ENCODE assay signal across 1 cellular context in the genomic region with DNA sequence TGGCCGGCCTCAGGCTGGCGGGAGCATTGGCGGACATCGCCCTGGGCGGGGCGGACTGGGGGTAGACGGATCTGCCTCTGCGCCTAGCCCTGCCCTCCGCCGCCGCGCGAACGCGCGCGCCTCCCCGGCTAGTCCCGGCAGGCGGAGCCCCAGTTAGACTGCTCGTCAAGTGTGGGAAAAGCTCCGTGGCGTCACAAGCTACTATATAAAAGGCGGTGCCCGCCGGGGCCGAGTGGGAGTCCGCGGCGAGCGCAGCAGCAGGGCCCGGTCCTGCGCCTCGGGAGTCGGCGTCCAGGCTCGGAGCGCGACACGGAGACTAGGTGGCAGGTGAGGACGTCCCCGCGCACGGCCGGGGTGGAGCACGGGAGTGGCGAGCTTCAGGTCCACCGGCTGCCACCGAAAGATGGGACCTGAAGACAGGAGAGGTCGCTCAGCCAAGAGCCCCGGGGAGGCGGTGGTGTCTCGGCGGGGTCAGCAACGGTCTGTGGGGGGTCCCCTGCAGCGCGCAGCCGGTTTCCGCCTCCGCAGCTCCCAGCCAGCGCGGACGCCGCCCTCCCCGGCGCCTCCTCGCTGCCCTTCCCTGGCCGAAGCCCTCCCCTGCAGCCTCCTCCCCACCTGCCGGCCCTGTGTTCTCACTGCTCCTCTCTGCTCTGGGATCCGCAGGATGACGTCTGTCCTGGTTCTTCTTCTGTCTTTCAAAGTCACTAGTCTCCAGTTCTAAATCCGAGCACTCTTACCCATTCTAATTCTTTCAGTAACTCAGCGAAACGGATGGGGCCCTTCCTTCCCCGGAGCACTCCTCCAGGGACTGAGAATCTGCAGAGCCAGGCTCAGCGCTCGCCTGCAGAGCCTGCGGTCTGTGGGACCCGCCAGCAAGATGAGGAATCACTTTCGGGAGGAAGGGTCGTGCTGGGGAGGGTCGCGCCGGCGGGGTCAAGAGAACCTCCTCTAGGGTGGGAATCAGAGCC.
TF ChIP-seq lines count a peak whose summit lies in the region.

No MANE protein-coding gene starts in this region.

TF ChIP-seq in K562, 482 proteins besides CTCF, POLR2A, EP300 and RAD21 (continued from another document and continues in another):
- TF ChIP-seq, protein P1, sequence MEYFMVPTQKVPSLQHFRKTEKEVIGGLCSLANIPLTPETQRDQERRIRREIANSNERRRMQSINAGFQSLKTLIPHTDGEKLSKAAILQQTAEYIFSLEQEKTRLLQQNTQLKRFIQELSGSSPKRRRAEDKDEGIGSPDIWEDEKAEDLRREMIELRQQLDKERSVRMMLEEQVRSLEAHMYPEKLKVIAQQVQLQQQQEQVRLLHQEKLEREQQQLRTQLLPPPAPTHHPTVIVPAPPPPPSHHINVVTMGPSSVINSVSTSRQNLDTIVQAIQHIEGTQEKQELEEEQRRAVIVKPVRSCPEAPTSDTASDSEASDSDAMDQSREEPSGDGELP (CRISPR knock-in tag; IDR thresholded peaks at IDR 0.05; ENCODE audit: borderline replicate concordance): peak; percentile 82
- TF ChIP-seq DPF2 (IDR thresholded peaks at IDR 0.05) (no peak), ZNF263 (CRISPR knock-in tag; IDR thresholded peaks at IDR 0.05; ENCODE audit: borderline replicate concordance) (peak; percentile 91), RFX1 (IDR thresholded peaks at IDR 0.05) (no peak), BRF1 (IDR thresholded peaks at IDR 0.05; ENCODE audit: borderline replicate concordance, extremely low read depth, insufficient read length) (no peak), KAT7 (CRISPR knock-in tag; IDR thresholded peaks at IDR 0.05; ENCODE audit: borderline replicate concordance) (peak; percentile 96), CCNT2 (IDR thresholded peaks at IDR 0.05; ENCODE audit: borderline replicate concordance, extremely low read depth, insufficient read length, low read depth, low read length) (peak; percentile 66), POLR2AphosphoS5 (IDR thresholded peaks at IDR 0.05; ENCODE audit: control insufficient read depth, insufficient read depth, low read depth, low read length) (peak; percentile 86), ZNF583 (CRISPR knock-in tag; IDR thresholded peaks at IDR 0.05) (peak; percentile 44; the same call in 1 of the 2 replicates), NCOA2 (IDR thresholded peaks at IDR 0.05; ENCODE audit: partially characterized antibody in 2 of 2) (no peak), ADNP (tag; IDR thresholded peaks at IDR 0.05) (no peak), CTBP1 (IDR thresholded peaks at IDR 0.05; ENCODE audit: borderline replicate concordance) (peak; percentile 96), NFXL1 (CRISPR knock-in tag; IDR thresholded peaks at IDR 0.05) (no peak), ZNF79 (CRISPR knock-in tag; IDR thresholded peaks at IDR 0.05; ENCODE audit: low read depth) (no peak), CXXC5 (CRISPR knock-in tag; IDR thresholded peaks at IDR 0.05) (peak; percentile 94), RBM39 (optimal IDR thresholded peaks at IDR 0.05; ENCODE audit: low read depth, low read length) (no peak), SMARCB1 (IDR thresholded peaks at IDR 0.05; ENCODE audit: insufficient read length, low read depth) (no peak), CHD2 (IDR thresholded peaks at IDR 0.05; ENCODE audit: low read depth, low read length) (no peak), ERF (CRISPR knock-in tag; IDR thresholded peaks at IDR 0.05) (no peak), ZC3H8 (IDR thresholded peaks at IDR 0.05) (no peak), NCOA4 (IDR thresholded peaks at IDR 0.05; ENCODE audit: partially characterized antibody) (no peak), ZNF707 (CRISPR knock-in tag; conservative IDR thresholded peaks at IDR 0.05) (no peak)
- TF ChIP-seq, protein P2, sequence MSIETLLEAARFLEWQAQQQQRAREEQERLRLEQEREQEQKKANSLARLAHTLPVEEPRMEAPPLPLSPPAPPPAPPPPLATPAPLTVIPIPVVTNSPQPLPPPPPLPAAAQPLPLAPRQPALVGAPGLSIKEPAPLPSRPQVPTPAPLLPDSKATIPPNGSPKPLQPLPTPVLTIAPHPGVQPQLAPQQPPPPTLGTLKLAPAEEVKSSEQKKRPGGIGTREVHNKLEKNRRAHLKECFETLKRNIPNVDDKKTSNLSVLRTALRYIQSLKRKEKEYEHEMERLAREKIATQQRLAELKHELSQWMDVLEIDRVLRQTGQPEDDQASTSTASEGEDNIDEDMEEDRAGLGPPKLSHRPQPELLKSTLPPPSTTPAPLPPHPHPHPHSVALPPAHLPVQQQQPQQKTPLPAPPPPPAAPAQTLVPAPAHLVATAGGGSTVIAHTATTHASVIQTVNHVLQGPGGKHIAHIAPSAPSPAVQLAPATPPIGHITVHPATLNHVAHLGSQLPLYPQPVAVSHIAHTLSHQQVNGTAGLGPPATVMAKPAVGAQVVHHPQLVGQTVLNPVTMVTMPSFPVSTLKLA (conservative IDR thresholded peaks at IDR 0.05): peak; percentile 43 to 72; a peak in 2 of 4 replicates
- TF ChIP-seq, protein P3, sequence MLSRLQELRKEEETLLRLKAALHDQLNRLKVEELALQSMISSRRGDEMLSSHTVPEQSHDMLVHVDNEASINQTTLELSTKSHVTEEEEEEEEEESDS (CRISPR knock-in tag; IDR thresholded peaks at IDR 0.05): no peak
- TF ChIP-seq, protein P4, sequence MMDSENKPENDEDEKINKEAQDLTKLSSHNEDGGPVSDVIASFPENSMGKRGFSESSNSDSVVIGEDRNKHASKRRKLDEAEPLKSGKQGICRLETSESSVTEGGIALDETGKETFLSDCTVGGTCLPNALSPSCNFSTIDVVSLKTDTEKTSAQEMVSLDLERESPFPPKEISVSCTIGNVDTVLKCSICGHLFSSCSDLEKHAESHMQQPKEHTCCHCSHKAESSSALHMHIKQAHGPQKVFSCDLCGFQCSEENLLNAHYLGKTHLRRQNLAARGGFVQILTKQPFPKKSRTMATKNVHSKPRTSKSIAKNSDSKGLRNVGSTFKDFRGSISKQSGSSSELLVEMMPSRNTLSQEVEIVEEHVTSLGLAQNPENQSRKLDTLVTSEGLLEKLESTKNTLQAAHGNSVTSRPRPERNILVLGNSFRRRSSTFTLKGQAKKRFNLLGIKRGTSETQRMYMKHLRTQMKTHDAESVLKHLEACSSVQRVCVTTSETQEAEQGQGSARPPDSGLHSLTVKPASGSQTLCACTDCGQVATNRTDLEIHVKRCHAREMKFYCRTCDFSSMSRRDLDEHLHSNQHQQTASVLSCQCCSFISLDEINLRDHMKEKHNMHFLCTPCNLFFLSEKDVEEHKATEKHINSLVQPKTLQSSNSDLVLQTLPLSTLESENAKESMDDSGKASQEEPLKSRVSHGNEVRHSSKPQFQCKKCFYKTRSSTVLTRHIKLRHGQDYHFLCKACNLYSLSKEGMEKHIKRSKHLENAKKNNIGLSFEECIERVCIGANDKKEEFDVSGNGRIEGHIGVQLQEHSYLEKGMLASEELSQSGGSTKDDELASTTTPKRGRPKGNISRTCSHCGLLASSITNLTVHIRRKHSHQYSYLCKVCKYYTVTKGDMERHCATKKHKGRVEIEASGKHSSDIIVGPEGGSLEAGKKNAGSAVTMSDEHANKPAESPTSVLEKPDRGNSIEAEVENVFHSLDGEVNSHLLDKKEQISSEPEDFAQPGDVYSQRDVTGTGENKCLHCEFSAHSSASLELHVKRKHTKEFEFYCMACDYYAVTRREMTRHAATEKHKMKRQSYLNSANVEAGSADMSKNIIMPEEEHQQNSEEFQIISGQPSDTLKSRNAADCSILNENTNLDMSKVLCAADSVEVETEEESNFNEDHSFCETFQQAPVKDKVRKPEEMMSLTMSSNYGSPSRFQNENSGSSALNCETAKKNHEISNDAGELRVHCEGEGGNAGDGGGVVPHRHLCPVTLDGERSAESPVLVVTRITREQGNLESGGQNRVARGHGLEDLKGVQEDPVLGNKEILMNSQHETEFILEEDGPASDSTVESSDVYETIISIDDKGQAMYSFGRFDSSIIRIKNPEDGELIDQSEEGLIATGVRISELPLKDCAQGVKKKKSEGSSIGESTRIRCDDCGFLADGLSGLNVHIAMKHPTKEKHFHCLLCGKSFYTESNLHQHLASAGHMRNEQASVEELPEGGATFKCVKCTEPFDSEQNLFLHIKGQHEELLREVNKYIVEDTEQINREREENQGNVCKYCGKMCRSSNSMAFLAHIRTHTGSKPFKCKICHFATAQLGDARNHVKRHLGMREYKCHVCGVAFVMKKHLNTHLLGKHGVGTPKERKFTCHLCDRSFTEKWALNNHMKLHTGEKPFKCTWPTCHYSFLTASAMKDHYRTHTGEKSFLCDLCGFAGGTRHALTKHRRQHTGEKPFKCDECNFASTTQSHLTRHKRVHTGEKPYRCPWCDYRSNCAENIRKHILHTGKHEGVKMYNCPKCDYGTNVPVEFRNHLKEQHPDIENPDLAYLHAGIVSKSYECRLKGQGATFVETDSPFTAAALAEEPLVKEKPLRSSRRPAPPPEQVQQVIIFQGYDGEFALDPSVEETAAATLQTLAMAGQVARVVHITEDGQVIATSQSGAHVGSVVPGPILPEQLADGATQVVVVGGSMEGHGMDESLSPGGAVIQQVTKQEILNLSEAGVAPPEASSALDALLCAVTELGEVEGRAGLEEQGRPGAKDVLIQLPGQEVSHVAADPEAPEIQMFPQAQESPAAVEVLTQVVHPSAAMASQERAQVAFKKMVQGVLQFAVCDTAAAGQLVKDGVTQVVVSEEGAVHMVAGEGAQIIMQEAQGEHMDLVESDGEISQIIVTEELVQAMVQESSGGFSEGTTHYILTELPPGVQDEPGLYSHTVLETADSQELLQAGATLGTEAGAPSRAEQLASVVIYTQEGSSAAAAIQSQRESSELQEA (IDR thresholded peaks at IDR 0.05; ENCODE audit: low read depth): no peak
- TF ChIP-seq, protein P5, sequence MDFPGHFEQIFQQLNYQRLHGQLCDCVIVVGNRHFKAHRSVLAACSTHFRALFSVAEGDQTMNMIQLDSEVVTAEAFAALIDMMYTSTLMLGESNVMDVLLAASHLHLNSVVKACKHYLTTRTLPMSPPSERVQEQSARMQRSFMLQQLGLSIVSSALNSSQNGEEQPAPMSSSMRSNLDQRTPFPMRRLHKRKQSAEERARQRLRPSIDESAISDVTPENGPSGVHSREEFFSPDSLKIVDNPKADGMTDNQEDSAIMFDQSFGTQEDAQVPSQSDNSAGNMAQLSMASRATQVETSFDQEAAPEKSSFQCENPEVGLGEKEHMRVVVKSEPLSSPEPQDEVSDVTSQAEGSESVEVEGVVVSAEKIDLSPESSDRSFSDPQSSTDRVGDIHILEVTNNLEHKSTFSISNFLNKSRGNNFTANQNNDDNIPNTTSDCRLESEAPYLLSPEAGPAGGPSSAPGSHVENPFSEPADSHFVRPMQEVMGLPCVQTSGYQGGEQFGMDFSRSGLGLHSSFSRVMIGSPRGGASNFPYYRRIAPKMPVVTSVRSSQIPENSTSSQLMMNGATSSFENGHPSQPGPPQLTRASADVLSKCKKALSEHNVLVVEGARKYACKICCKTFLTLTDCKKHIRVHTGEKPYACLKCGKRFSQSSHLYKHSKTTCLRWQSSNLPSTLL (IDR thresholded peaks at IDR 0.05): no peak
- TF ChIP-seq, protein P6, sequence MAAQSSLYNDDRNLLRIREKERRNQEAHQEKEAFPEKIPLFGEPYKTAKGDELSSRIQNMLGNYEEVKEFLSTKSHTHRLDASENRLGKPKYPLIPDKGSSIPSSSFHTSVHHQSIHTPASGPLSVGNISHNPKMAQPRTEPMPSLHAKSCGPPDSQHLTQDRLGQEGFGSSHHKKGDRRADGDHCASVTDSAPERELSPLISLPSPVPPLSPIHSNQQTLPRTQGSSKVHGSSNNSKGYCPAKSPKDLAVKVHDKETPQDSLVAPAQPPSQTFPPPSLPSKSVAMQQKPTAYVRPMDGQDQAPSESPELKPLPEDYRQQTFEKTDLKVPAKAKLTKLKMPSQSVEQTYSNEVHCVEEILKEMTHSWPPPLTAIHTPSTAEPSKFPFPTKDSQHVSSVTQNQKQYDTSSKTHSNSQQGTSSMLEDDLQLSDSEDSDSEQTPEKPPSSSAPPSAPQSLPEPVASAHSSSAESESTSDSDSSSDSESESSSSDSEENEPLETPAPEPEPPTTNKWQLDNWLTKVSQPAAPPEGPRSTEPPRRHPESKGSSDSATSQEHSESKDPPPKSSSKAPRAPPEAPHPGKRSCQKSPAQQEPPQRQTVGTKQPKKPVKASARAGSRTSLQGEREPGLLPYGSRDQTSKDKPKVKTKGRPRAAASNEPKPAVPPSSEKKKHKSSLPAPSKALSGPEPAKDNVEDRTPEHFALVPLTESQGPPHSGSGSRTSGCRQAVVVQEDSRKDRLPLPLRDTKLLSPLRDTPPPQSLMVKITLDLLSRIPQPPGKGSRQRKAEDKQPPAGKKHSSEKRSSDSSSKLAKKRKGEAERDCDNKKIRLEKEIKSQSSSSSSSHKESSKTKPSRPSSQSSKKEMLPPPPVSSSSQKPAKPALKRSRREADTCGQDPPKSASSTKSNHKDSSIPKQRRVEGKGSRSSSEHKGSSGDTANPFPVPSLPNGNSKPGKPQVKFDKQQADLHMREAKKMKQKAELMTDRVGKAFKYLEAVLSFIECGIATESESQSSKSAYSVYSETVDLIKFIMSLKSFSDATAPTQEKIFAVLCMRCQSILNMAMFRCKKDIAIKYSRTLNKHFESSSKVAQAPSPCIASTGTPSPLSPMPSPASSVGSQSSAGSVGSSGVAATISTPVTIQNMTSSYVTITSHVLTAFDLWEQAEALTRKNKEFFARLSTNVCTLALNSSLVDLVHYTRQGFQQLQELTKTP (IDR thresholded peaks at IDR 0.05; ENCODE audit: low read depth in 1 of 2, partially characterized antibody in 2 of 2): no peak
- TF ChIP-seq, protein P7, sequence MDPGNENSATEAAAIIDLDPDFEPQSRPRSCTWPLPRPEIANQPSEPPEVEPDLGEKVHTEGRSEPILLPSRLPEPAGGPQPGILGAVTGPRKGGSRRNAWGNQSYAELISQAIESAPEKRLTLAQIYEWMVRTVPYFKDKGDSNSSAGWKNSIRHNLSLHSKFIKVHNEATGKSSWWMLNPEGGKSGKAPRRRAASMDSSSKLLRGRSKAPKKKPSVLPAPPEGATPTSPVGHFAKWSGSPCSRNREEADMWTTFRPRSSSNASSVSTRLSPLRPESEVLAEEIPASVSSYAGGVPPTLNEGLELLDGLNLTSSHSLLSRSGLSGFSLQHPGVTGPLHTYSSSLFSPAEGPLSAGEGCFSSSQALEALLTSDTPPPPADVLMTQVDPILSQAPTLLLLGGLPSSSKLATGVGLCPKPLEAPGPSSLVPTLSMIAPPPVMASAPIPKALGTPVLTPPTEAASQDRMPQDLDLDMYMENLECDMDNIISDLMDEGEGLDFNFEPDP (CRISPR knock-in tag; IDR thresholded peaks at IDR 0.05): peak; percentile 61; the same call in 1 of the 2 replicates
- TF ChIP-seq, protein P8, sequence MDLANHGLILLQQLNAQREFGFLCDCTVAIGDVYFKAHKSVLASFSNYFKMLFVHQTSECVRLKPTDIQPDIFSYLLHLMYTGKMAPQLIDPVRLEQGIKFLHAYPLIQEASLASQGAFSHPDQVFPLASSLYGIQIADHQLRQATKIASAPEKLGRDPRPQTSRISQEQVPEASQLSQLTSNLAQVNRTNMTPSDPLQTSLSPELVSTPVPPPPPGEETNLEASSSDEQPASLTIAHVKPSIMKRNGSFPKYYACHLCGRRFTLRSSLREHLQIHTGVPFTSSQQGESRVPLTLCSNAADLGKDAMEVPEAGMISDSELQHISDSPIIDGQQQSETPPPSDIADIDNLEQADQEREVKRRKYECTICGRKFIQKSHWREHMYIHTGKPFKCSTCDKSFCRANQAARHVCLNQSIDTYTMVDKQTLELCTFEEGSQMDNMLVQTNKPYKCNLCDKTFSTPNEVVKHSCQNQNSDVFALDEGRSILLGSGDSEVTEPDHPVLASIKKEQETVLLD (IDR thresholded peaks at IDR 0.05): peak; percentile 59; the same call in 1 of the 2 replicates
- TF ChIP-seq, protein P9, sequence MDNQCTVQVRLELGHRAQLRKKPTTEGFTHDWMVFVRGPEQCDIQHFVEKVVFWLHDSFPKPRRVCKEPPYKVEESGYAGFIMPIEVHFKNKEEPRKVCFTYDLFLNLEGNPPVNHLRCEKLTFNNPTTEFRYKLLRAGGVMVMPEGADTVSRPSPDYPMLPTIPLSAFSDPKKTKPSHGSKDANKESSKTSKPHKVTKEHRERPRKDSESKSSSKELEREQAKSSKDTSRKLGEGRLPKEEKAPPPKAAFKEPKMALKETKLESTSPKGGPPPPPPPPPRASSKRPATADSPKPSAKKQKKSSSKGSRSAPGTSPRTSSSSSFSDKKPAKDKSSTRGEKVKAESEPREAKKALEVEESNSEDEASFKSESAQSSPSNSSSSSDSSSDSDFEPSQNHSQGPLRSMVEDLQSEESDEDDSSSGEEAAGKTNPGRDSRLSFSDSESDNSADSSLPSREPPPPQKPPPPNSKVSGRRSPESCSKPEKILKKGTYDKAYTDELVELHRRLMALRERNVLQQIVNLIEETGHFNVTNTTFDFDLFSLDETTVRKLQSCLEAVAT (IDR thresholded peaks at IDR 0.05): peak; percentile 5 to 96; a peak in 2 of 4 replicates
